In genomic region chr6:150186129-150186898, GRCh38 we compare ENCODE assay signal across 21 cellular contexts. TPM values are rescaled to one million over a fixed set of nuclear protein-coding genes. Genes with fewer than 3 reads are reported as not detected.
DNase-seq lines count a peak whose midpoint lies in the region; ATAC-seq, FAIRE-seq and TF ChIP-seq lines count a peak whose summit lies in the region.
"Had no signal": no experiment of that assay in that cellular context is flagged by ENCODE, and none has a peak within 500 bp of the region (broad histone marks: within the 10 kb centered on the region; RNA-seq: fewer than 3 reads in every experiment).

No MANE protein-coding gene starts in this region.

- no peak overlapping the region for H3K4me3 ChIP-seq in cardiac muscle cell
- H3K4me3 ChIP-seq in coronary artery: no peak overlapping the region
- no peak overlapping the region for H3K4me3 ChIP-seq in small intestine (ENCODE audit: low read depth in 1 of 2, low read length in 2 of 2)
- H3K4me3 ChIP-seq in left ventricle myocardium inferior: no peak overlapping the region
- H3K4me3 ChIP-seq: PC-9 had no signal

- DNase-seq in cardiac muscle cell (ENCODE audit: low read depth in 1 of 2, low spot score in 1 of 2): no peak
- no peak for DNase-seq in cardiac septum (ENCODE audit: low spot score)
- peak; percentile 46 for DNase-seq in coronary artery (ENCODE audit: low spot score)
- DNase-seq in small intestine: no peak
- DNase-seq in GM19238 (ENCODE audit: insufficient read length, low spot score): no peak
- no peak for DNase-seq in NCI-H2029 treated with DMSO at 0.1 percent for 48 hours (lab: John Stamatoyannopoulos, UW)
- no peak for DNase-seq in left ventricle myocardium inferior
- DNase-seq: CD4-positive, CD25-positive, alpha-beta regulatory T cell; COR-L47; DMS 273 treated with DMSO at 0.1 percent for 48 hours; GDM1; KG1; NCI-H1417 treated with DMSO at 0.1 percent for 48 hours; NCI-H187 treated with DMSO at 0.1 percent for 48 hours; NCI-H226; NCI-H524 treated with DMSO at 0.1 percent for 48 hours; PC-9 had no signal

- H3K36me3 ChIP-seq in cardiac muscle cell: no peaks in the 10 kb centered on the region
- no peaks in the 10 kb centered on the region for H3K36me3 ChIP-seq in small intestine (ENCODE audit: control insufficient read depth in 2 of 2, insufficient read depth in 2 of 2, low read length in 2 of 2)
- H3K36me3 ChIP-seq in left ventricle myocardium inferior: no peaks in the 10 kb centered on the region

- H3K27ac ChIP-seq in cardiac muscle cell (peak overlapping the region; percentile 9), coronary artery (no peak overlapping the region), small intestine (ENCODE audit: low read depth in 1 of 2, low read length in 1 of 2) (peak overlapping the region; percentile 89 to 92), left ventricle myocardium inferior (replicated peaks) (no peak overlapping the region)
- H3K27ac ChIP-seq: 22Rv1, PC-9 had no signal

- no peak for TF ChIP-seq CTCF in cardiac muscle cell (IDR thresholded peaks at IDR 0.05; ENCODE audit: low read depth, low read length)
- no peak for TF ChIP-seq CTCF in coronary artery (IDR thresholded peaks at IDR 0.05)
- no peak for TF ChIP-seq CTCF in left ventricle myocardium inferior (IDR thresholded peaks at IDR 0.05; ENCODE audit: borderline replicate concordance)

- WGBS in small intestine, 3 donors: 83 to 89% (median 84%) methylated on average over 9 of the region's 9 CpGs

- H3K4me1 ChIP-seq in cardiac muscle cell (ENCODE audit: low read depth) (peaks cover 16% of the 10 kb centered on the region), small intestine (ENCODE audit: control insufficient read depth in 2 of 2, insufficient read depth in 1 of 2, low read depth in 1 of 2, low read length in 1 of 2) (peaks cover 4 to 6% of the 10 kb centered on the region in 2 donors), left ventricle myocardium inferior (peaks cover 28% of the 10 kb centered on the region)

- intact Hi-C loops in cardiac septum (cut with DNase I) (no loop called here), left ventricle myocardium inferior (cut with micrococcal nuclease) (no loop called here)

- H3K27me3 ChIP-seq in cardiac muscle cell: no peaks in the 10 kb centered on the region
- H3K27me3 ChIP-seq in small intestine (ENCODE audit: control insufficient read depth in 2 of 2, insufficient read depth in 2 of 2, low read length in 2 of 2): no peaks in the 10 kb centered on the region
- no peaks in the 10 kb centered on the region for H3K27me3 ChIP-seq in left ventricle myocardium inferior (ENCODE audit: low read depth)

- H3K9me3 ChIP-seq in cardiac muscle cell (ENCODE audit: low read depth) (no peaks in the 10 kb centered on the region), small intestine (ENCODE audit: control insufficient read depth, low read depth) (no peaks in the 10 kb centered on the region), left ventricle myocardium inferior (replicated peaks) (no peaks in the 10 kb centered on the region)

- FAIRE-seq in small intestine (lab: Jason Lieb, UNC): no peak
- FAIRE-seq: GM12891, H1 had no signal

- ATAC-seq in HG02885 (IDR thresholded peaks at IDR 0.05; ENCODE audit: poor library complexity, unreplicated experiment): no peak

RNA-seq across cellular contexts. Expression of gene PPP1R14C, which starts 43.5 kb away (rescaled TPM):
- 104 and 106 TPM in 2 replicates for total RNA-seq in cardiac muscle cell
- 190 and 273 TPM in 2 replicates for polyA plus RNA-seq in cardiac muscle cell
- 91.5 TPM for total RNA-seq in cardiac septum
- 10 to 100 TPM; 10.7 to 14.3 (median 12.2) TPM for polyA plus RNA-seq in small intestine
- 116 TPM for total RNA-seq in left ventricle myocardium inferior
- total RNA-seq: CD4-positive, CD25-positive, alpha-beta regulatory T cell had no signal
- polyA plus RNA-seq: CD4-positive, CD25-positive, alpha-beta regulatory T cell had no signal

Comparison
In these comparisons a context has a peak if more than half of its experiments do, and no peak if none do; other contexts are left out.
1. H3K27ac ChIP-seq: peak in cardiac muscle cell (single experiment) and small intestine (2 of 2); none in coronary artery (0 of 2) and left ventricle myocardium inferior (single experiment).